Comparison of ENCODE assay signal across 16 cellular contexts in the genomic region with DNA sequence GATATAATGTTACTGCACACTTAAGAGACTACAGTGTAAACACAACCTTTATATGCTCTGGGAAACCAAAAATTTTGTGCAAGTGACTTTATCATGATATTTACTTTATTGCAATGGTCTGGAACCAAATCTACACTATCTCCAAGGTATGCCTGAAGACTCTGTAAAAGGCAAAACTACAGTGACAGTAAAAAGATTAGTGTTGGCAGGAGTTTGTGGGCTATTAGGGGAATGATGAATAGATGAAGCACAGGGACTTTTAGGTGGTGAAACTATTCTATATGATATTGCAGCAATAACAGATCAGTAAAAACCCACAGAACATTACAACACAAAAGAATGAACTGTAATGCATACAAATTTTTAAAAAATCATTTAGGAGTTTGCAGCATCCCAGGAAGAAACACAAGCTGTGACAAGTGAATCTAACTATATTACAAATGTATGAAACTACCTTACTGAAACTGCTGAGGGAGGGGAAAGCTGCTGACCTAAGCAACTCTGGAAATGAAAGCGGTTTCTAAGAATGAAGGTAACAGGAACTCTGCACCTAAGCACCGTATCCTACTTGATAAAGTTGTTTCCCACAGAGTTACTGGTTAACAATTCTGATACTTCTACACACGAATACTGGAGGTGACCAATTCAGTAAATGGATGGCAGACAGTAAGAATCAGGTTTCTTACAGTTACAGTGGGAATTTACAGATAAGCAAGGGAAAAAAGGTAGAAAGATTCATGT.
DNase-seq lines count a peak whose midpoint lies in the region; ATAC-seq, FAIRE-seq and TF ChIP-seq lines count a peak whose summit lies in the region.
"Had no signal": no experiment of that assay in that cellular context is flagged by ENCODE, and none has a peak within 500 bp of the region (broad histone marks: within the 10 kb centered on the region; RNA-seq: fewer than 3 reads in every experiment).

No MANE protein-coding gene starts in this region.

- TF ChIP-seq POLR2A in prostate gland (IDR thresholded peaks at IDR 0.05): no peak

- TF ChIP-seq CTCF in pancreas (IDR thresholded peaks at IDR 0.05): no peak
- no peak for TF ChIP-seq CTCF in prostate gland (IDR thresholded peaks at IDR 0.05)

- intact Hi-C loops in pancreas (cut with DNase I): no loop called here
- intact Hi-C loops in prostate gland (cut with DNase I): no loop called here

- H3K27me3 ChIP-seq in pancreas: no peaks in the 10 kb centered on the region
- H3K27me3 ChIP-seq in prostate gland (replicated peaks; ENCODE audit: insufficient read depth): no peaks in the 10 kb centered on the region
- H3K27me3 ChIP-seq: esophagus muscularis mucosa, MG63 had no signal

- ATAC-seq in GM21619 (IDR thresholded peaks at IDR 0.05; ENCODE audit: unreplicated experiment): peak; percentile 95
- ATAC-seq in HG03457 (IDR thresholded peaks at IDR 0.05; ENCODE audit: unreplicated experiment): peak; percentile 77
- peak; percentile 23 for ATAC-seq in stimulated activated naive CD8-positive, alpha-beta T cell treated with anti-CD3 and anti-CD28 coated beads, Interleukin-15, Interleukin-2, amounts not matched to agents 100 U/mL and 50 U/mL, for 24 hours
- ATAC-seq in pancreas: no peak
- ATAC-seq: right cardiac atrium had no signal

- H3K9me3 ChIP-seq in pancreas (no peaks in the 10 kb centered on the region), prostate gland (no peaks in the 10 kb centered on the region)
- H3K9me3 ChIP-seq: esophagus muscularis mucosa, MG63 had no signal

- no peak overlapping the region for H3K4me3 ChIP-seq in pancreas
- H3K4me3 ChIP-seq in prostate gland: no peak overlapping the region
- H3K4me3 ChIP-seq: coronary artery, esophagus muscularis mucosa, left ventricle myocardium inferior, MG63 had no signal

- H3K27ac ChIP-seq in pancreas (no peak overlapping the region), prostate gland (no peak overlapping the region)
- H3K27ac ChIP-seq: coronary artery, esophagus muscularis mucosa, left ventricle myocardium inferior had no signal

- 91 to 93% methylated on average over 3 of the region's 3 CpGs for WGBS in pancreas, 2 donors
- WGBS in prostate gland: 100% methylated on average over 3 of the region's 3 CpGs

- DNase-seq in stimulated activated CD4-positive, alpha-beta T cell treated with anti-CD3 and anti-CD28 coated beads, Interleukin-15, amount 100 ng/mL, for 24 hours: peak; percentile 3
- no peak for DNase-seq in stimulated activated CD4-positive, alpha-beta T cell treated with anti-CD3 and anti-CD28 coated beads, Interleukin-4, amount 100 ng/mL, for 24 hours
- no peak for DNase-seq in stimulated activated naive CD8-positive, alpha-beta T cell treated with anti-CD3 and anti-CD28 coated beads, Interleukin-15, Interleukin-2, amounts not matched to agents 100 U/mL and 50 U/mL, for 24 hours
- no peak for DNase-seq in pancreas
- DNase-seq in NOMO-1 treated with DMSO at 0.1 percent for 48 hours (lab: John Stamatoyannopoulos, UW; ENCODE audit: unreplicated experiment): no peak
- no peak for DNase-seq in prostate gland (ENCODE audit: low spot score)
- DNase-seq: activated T-cell treated with anti-CD3 and anti-CD28 coated beads, Interleukin-2, amount 50 U/mL, for 4 hours; left ventricle myocardium inferior; MG63; nephron progenitor cell; right cardiac atrium; stimulated activated naive CD4-positive, alpha-beta T cell treated with Interleukin-2 at 50 U/mL for 16 hours had no signal

- H3K4me1 ChIP-seq in pancreas (no peaks in the 10 kb centered on the region), prostate gland (replicated peaks) (no peaks in the 10 kb centered on the region)
- H3K4me1 ChIP-seq: esophagus muscularis mucosa, left ventricle myocardium inferior had no signal

- H3K36me3 ChIP-seq in pancreas (no peaks in the 10 kb centered on the region), prostate gland (no peaks in the 10 kb centered on the region)
- H3K36me3 ChIP-seq: MG63 had no signal

- FAIRE-seq in pancreas (lab: Jason Lieb, UNC): no peak

Comparison
In these comparisons a context has a peak if more than half of its experiments do, and no peak if none do; other contexts are left out.
1. ATAC-seq: peak in GM21619 (single experiment), HG03457 (single experiment) and stimulated activated naive CD8-positive, alpha-beta T cell treated with anti-CD3 and anti-CD28 coated beads, Interleukin-15, Interleukin-2, amounts not matched to agents 100 U/mL and 50 U/mL, for 24 hours (single experiment); none in pancreas (0 of 4).